In the genomic region with DNA sequence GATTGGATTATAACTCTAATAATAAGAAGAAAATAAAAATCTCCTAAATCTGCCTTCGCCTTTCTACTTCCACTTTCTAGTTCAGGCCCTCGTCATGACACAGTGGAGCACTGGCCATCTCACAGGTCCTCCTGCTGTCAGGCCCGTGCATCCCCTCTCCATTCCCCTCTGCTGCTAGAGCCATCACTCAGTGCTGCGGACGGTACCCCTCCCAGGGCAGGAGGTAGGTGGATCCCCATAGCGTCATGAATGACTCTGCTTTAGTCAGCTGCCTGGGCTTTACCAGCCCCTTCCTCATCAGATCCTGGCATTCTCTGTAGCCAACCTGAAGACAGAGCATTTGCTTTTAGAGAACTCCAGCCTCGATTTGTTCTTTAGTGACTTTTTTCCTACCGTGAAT, we compare ENCODE assay signal across 1 cellular context.
TF ChIP-seq lines count a peak whose summit lies in the region.

No MANE protein-coding gene starts in this region.

TF ChIP-seq in HepG2, 621 proteins besides CTCF, POLR2A, EP300 and RAD21:
- no peak for TF ChIP-seq ZIK1 (CRISPR knock-in tag; IDR thresholded peaks at IDR 0.05; ENCODE audit: borderline replicate concordance, low read depth)
- TF ChIP-seq, protein P1, sequence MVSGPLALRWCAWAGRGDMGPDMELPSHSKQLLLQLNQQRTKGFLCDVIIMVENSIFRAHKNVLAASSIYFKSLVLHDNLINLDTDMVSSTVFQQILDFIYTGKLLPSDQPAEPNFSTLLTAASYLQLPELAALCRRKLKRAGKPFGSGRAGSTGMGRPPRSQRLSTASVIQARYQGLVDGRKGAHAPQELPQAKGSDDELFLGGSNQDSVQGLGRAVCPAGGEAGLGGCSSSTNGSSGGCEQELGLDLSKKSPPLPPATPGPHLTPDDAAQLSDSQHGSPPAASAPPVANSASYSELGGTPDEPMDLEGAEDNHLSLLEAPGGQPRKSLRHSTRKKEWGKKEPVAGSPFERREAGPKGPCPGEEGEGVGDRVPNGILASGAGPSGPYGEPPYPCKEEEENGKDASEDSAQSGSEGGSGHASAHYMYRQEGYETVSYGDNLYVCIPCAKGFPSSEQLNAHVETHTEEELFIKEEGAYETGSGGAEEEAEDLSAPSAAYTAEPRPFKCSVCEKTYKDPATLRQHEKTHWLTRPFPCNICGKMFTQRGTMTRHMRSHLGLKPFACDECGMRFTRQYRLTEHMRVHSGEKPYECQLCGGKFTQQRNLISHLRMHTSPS (CRISPR knock-in tag; IDR thresholded peaks at IDR 0.05; ENCODE audit: low read depth): no peak
- TF ChIP-seq, protein P2, sequence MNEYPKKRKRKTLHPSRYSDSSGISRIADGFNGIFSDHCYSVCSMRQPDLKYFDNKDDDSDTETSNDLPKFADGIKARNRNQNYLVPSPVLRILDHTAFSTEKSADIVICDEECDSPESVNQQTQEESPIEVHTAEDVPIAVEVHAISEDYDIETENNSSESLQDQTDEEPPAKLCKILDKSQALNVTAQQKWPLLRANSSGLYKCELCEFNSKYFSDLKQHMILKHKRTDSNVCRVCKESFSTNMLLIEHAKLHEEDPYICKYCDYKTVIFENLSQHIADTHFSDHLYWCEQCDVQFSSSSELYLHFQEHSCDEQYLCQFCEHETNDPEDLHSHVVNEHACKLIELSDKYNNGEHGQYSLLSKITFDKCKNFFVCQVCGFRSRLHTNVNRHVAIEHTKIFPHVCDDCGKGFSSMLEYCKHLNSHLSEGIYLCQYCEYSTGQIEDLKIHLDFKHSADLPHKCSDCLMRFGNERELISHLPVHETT (CRISPR knock-in tag; conservative IDR thresholded peaks at IDR 0.05): no peak
- TF ChIP-seq ZNF75D (CRISPR knock-in tag; IDR thresholded peaks at IDR 0.05; ENCODE audit: borderline replicate concordance): no peak
- TF ChIP-seq, protein P3, sequence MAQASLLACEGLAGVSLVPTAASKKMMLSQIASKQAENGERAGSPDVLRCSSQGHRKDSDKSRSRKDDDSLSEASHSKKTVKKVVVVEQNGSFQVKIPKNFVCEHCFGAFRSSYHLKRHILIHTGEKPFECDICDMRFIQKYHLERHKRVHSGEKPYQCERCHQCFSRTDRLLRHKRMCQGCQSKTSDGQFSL (CRISPR knock-in tag; IDR thresholded peaks at IDR 0.05): no peak
- TF ChIP-seq, protein P4, sequence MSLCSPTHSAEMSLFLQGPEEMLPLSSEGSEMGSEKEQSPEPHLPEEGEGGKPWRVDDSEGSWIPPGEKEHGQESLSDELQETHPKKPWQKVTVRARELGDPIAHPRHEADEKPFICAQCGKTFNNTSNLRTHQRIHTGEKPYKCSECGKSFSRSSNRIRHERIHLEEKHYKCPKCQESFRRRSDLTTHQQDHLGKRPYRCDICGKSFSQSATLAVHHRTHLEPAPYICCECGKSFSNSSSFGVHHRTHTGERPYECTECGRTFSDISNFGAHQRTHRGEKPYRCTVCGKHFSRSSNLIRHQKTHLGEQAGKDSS (CRISPR knock-in tag; IDR thresholded peaks at IDR 0.05; ENCODE audit: borderline replicate concordance, low read depth): no peak
